In genomic region chr5:134115806-134116175, GRCh38 we compare ENCODE assay signal across 9 cellular contexts. TPM values are rescaled to one million over a fixed set of nuclear protein-coding genes. Genes with fewer than 3 reads are reported as not detected.
DNase-seq lines count a peak whose midpoint lies in the region; ATAC-seq and TF ChIP-seq lines count a peak whose summit lies in the region.
"Had no signal": no experiment of that assay in that cellular context is flagged by ENCODE, and none has a peak within 500 bp of the region (broad histone marks: within the 10 kb centered on the region; RNA-seq: fewer than 3 reads in every experiment).

No MANE protein-coding gene starts in this region.

- intact Hi-C loops in thyroid gland (cut with DNase I) = no loop called here

- no peak overlapping the region for H3K27ac Mint-ChIP-seq in activated CD4-positive, alpha-beta memory T cell treated with anti-CD3 and anti-CD28 coated beads, Interleukin-2, amount 10 ng/mL, durations not matched to agents 7 days and 5 days

- no peak for ATAC-seq in activated T-cell treated with anti-CD3 and anti-CD28 coated beads, Interleukin-2, amount 50 U/mL, for 4 hours
- no peak for ATAC-seq in GM19395 (IDR thresholded peaks at IDR 0.05; ENCODE audit: unreplicated experiment)
- ATAC-seq: foreskin keratinocyte had no signal

- no peak for TF ChIP-seq CTCF in thyroid gland (IDR thresholded peaks at IDR 0.05)

- no peak for TF ChIP-seq POLR2A in thyroid gland (IDR thresholded peaks at IDR 0.05)

- H3K9me3 Mint-ChIP-seq in activated T-cell treated with anti-CD3 and anti-CD28 coated beads, Interleukin-2, amount 50 U/mL, for 4 hours = no peaks in the 10 kb centered on the region
- no peaks in the 10 kb centered on the region for H3K9me3 Mint-ChIP-seq in activated CD4-positive, alpha-beta memory T cell treated with anti-CD3 and anti-CD28 coated beads, Interleukin-2, amount 10 ng/mL, durations not matched to agents 7 days and 5 days

- POLR2A ChIA-PET in activated CD4-positive, alpha-beta memory T cell treated with anti-CD3 and anti-CD28 coated beads, Interleukin-2, amount 10 ng/mL, durations not matched to agents 7 days and 5 days (lab: Charles Lee) = interaction anchor here (1.0 to 6.3 kb wide), 7 partner anchors 12 to 77 kb away, joined by 3 to 35 read pairs (median 5); partner anchors contain the start of gene SKP1

- no peaks in the 10 kb centered on the region for H3K36me3 ChIP-seq in thyroid gland

- H3K27me3 Mint-ChIP-seq in activated T-cell treated with anti-CD3 and anti-CD28 coated beads, Interleukin-2, amount 50 U/mL, for 4 hours (ENCODE audit: low read depth) = no peaks in the 10 kb centered on the region
- peaks cover 76% of the 10 kb centered on the region for H3K27me3 Mint-ChIP-seq in activated CD4-positive, alpha-beta memory T cell treated with anti-CD3 and anti-CD28 coated beads, Interleukin-2, amount 10 ng/mL, durations not matched to agents 7 days and 5 days

- peak overlapping the region in 1 of 3 donors; percentile 47 for H3K27ac ChIP-seq in thyroid gland
- H3K27ac ChIP-seq: foreskin keratinocyte had no signal

- H3K4me3 Mint-ChIP-seq in activated T-cell treated with anti-CD3 and anti-CD28 coated beads, Interleukin-2, amount 50 U/mL, for 4 hours = peak overlapping the region; percentile 80
- peak overlapping the region; percentile 63 for H3K4me3 Mint-ChIP-seq in activated CD4-positive, alpha-beta memory T cell treated with anti-CD3 and anti-CD28 coated beads, Interleukin-2, amount 10 ng/mL, durations not matched to agents 7 days and 5 days

- CTCF ChIA-PET in activated CD4-positive, alpha-beta memory T cell treated with anti-CD3 and anti-CD28 coated beads, Interleukin-2, amount 10 ng/mL, durations not matched to agents 7 days and 5 days (lab: Charles Lee) = interaction anchor here (1.2 to 2.2 kb wide), 2 partner anchors 26 to 76 kb away, joined by 5 read pairs; no protein-coding TSS in a partner anchor

- peaks cover 16% of the 10 kb centered on the region for H3K36me3 Mint-ChIP-seq in activated T-cell treated with anti-CD3 and anti-CD28 coated beads, Interleukin-2, amount 50 U/mL, for 4 hours (ENCODE audit: insufficient read depth)
- H3K36me3 Mint-ChIP-seq in activated CD4-positive, alpha-beta memory T cell treated with anti-CD3 and anti-CD28 coated beads, Interleukin-2, amount 10 ng/mL, durations not matched to agents 7 days and 5 days (ENCODE audit: low read depth) = peaks cover 21% of the 10 kb centered on the region

- H3K4me3 ChIP-seq in thyroid gland (replicated peaks in 1 of 3) = peak overlapping the region in 1 of 3 donors; percentile 47

- peaks cover 30 to 42% of the 10 kb centered on the region in 2 donors for H3K4me1 ChIP-seq in thyroid gland

- H3K9me3 ChIP-seq in thyroid gland = no peaks in the 10 kb centered on the region

- H3K4me1 Mint-ChIP-seq in activated T-cell treated with anti-CD3 and anti-CD28 coated beads, Interleukin-2, amount 50 U/mL, for 4 hours (ENCODE audit: low read depth) = peaks cover 86% of the 10 kb centered on the region
- H3K4me1 Mint-ChIP-seq in activated CD4-positive, alpha-beta memory T cell treated with anti-CD3 and anti-CD28 coated beads, Interleukin-2, amount 10 ng/mL, durations not matched to agents 7 days and 5 days = peaks cover 65% of the 10 kb centered on the region

- no peak for DNase-seq in activated T-cell treated with anti-CD3 and anti-CD28 coated beads, Interleukin-2, amount 50 U/mL, for 4 hours
- no peak for DNase-seq in activated T-cell treated with anti-CD3 and anti-CD28 coated beads for 4 hours
- DNase-seq in activated CD4-positive, alpha-beta memory T cell treated with anti-CD3 and anti-CD28 coated beads, Interleukin-2, amount 10 ng/mL, durations not matched to agents 7 days and 5 days = no peak
- peak; percentile 81 for DNase-seq in left kidney (ENCODE audit: low read depth, low spot score)
- peak; percentile 31 to 39 for DNase-seq in thyroid gland
- DNase-seq in activated CD4-positive, alpha-beta T cell treated with anti-CD3 and anti-CD28 coated beads, Interleukin-2, amount 50 U/mL, for 48 hours = no peak
- no peak for DNase-seq in DMS79 (lab: John Stamatoyannopoulos, UW)
- DNase-seq: foreskin keratinocyte had no signal

- H3K27me3 ChIP-seq in thyroid gland = no peaks in the 10 kb centered on the region

- WGBS in thyroid gland, 2 donors = 75 to 83% methylated on average over 4 to 7 of the region's 13 CpGs

RNA-seq across cellular contexts. Expression of gene TCF7, which starts 1.3 kb away (rescaled TPM):
- total RNA-seq in activated T-cell treated with anti-CD3 and anti-CD28 coated beads, Interleukin-2, amount 50 U/mL, for 4 hours = 10 to 100 TPM; 34.4 to 49.7 (median 37.3) TPM
- 10 to 100 TPM; 19.2 to 21.9 TPM for total RNA-seq in activated CD4-positive, alpha-beta memory T cell treated with anti-CD3 and anti-CD28 coated beads, Interleukin-2, amount 10 ng/mL, durations not matched to agents 7 days and 5 days
- total RNA-seq in thyroid gland = 10 to 100 TPM in 1 of 4 donors, 1 to 10 TPM in 3; 7.4 to 11.8 (median 8.9) TPM

Comparison
In these comparisons a context has a peak if more than half of its experiments do, and no peak if none do; other contexts are left out.
1. DNase-seq: peak in left kidney (single experiment) and thyroid gland (2 of 2); none in activated T-cell treated with anti-CD3 and anti-CD28 coated beads, Interleukin-2, amount 50 U/mL, for 4 hours (single experiment), activated T-cell treated with anti-CD3 and anti-CD28 coated beads for 4 hours (single experiment), activated CD4-positive, alpha-beta memory T cell treated with anti-CD3 and anti-CD28 coated beads, Interleukin-2, amount 10 ng/mL, durations not matched to agents 7 days and 5 days (single experiment), activated CD4-positive, alpha-beta T cell treated with anti-CD3 and anti-CD28 coated beads, Interleukin-2, amount 50 U/mL, for 48 hours (0 of 2) and DMS79 (single experiment).